In the genomic region with DNA sequence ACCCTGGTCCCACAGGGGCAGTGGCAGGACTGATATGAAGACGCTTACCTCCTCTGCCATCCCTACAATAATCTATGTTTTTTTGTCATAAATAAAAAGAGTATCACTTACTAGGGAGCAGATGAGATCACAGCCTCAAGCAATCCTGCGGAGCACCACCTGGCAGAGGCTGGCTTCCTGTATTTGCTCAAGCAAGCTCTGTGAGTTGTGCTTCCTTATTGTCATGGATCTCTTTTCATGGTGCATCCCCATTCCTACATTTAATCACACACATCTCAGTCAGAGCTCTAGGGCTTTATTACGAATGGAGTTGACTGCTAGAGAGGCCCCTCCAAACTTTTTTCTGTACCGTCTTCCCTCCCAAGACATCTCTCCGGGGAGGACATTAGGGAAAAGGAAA, we compare ENCODE assay signal across 15 cellular contexts.
DNase-seq lines count a peak whose midpoint lies in the region; ATAC-seq and TF ChIP-seq lines count a peak whose summit lies in the region.
"Had no signal": no experiment of that assay in that cellular context is flagged by ENCODE, and none has a peak within 500 bp of the region (broad histone marks: within the 10 kb centered on the region; RNA-seq: fewer than 3 reads in every experiment).

No MANE protein-coding gene starts in this region.

- no peak overlapping the region for H3K27ac Mint-ChIP-seq in stimulated activated effector memory CD8-positive, alpha-beta T cell treated with anti-CD3 and anti-CD28 coated beads, Interleukin-12 subunit alpha, Interleukin-12 subunit beta, amount 100 ng/mL, for 72 hours
- H3K27ac Mint-ChIP-seq: CD8-positive, alpha-beta T cell; mesothelial cell of epicardium had no signal

- no peaks in the 10 kb centered on the region for H3K9me3 ChIP-seq in upper lobe of right lung
- H3K9me3 ChIP-seq: A549, ovary had no signal

- DNase-seq in NCI-H510A treated with DMSO at 0.1 percent for 48 hours (lab: John Stamatoyannopoulos, UW) (peak; percentile 8), NCI-H510A (lab: John Stamatoyannopoulos, UW) (no peak), NCI-H748 treated with DMSO at 0.1 percent for 48 hours (lab: John Stamatoyannopoulos, UW) (peak; percentile 2), upper lobe of right lung (no peak)
- no peak for DNase-seq in stimulated activated effector memory CD8-positive, alpha-beta T cell treated with anti-CD3 and anti-CD28 coated beads, Interleukin-12 subunit alpha, Interleukin-12 subunit beta, amount 100 ng/mL, for 72 hours (ENCODE audit: low spot score in 2 of 2)
- DNase-seq: CD8-positive, alpha-beta T cell; NCI-H446 treated with DMSO at 0.1 percent for 48 hours; ovary; SHP77 treated with DMSO at 0.1 percent for 48 hours; T1000 had no signal

- no peak overlapping the region for H3K4me3 Mint-ChIP-seq in stimulated activated effector memory CD8-positive, alpha-beta T cell treated with anti-CD3 and anti-CD28 coated beads, Interleukin-12 subunit alpha, Interleukin-12 subunit beta, amount 100 ng/mL, for 72 hours
- H3K4me3 Mint-ChIP-seq: CD8-positive, alpha-beta T cell; mesothelial cell of epicardium had no signal

- no peaks in the 10 kb centered on the region for H3K9me3 Mint-ChIP-seq in stimulated activated effector memory CD8-positive, alpha-beta T cell treated with anti-CD3 and anti-CD28 coated beads, Interleukin-12 subunit alpha, Interleukin-12 subunit beta, amount 100 ng/mL, for 72 hours
- H3K9me3 Mint-ChIP-seq: CD8-positive, alpha-beta T cell had no signal

- peak; percentile 67 for ATAC-seq in esophagus mucosa
- peak; percentile 28 for ATAC-seq in upper lobe of right lung
- no peak for ATAC-seq in HG02763 (IDR thresholded peaks at IDR 0.05; ENCODE audit: unreplicated experiment)
- ATAC-seq in stimulated activated effector memory CD8-positive, alpha-beta T cell treated with anti-CD3 and anti-CD28 coated beads, Interleukin-12 subunit alpha, Interleukin-12 subunit beta, amount 100 ng/mL, for 72 hours = no peak
- ATAC-seq in GM18907 (IDR thresholded peaks at IDR 0.05; ENCODE audit: unreplicated experiment) = no peak
- ATAC-seq: A549; CD8-positive, alpha-beta T cell had no signal

- H3K27ac ChIP-seq in upper lobe of right lung = no peak overlapping the region
- H3K27ac ChIP-seq: A549, ovary had no signal

- no peaks in the 10 kb centered on the region for H3K36me3 ChIP-seq in upper lobe of right lung
- H3K36me3 ChIP-seq: ovary had no signal

- no peak overlapping the region for H3K4me3 ChIP-seq in upper lobe of right lung
- H3K4me3 ChIP-seq: A549, ovary had no signal

- no peaks in the 10 kb centered on the region for H3K36me3 Mint-ChIP-seq in stimulated activated effector memory CD8-positive, alpha-beta T cell treated with anti-CD3 and anti-CD28 coated beads, Interleukin-12 subunit alpha, Interleukin-12 subunit beta, amount 100 ng/mL, for 72 hours
- H3K36me3 Mint-ChIP-seq: CD8-positive, alpha-beta T cell had no signal

- peaks cover 5% of the 10 kb centered on the region for H3K4me1 ChIP-seq in upper lobe of right lung

- no peak for TF ChIP-seq CTCF in upper lobe of right lung (IDR thresholded peaks at IDR 0.05)

- no peaks in the 10 kb centered on the region for H3K4me1 Mint-ChIP-seq in stimulated activated effector memory CD8-positive, alpha-beta T cell treated with anti-CD3 and anti-CD28 coated beads, Interleukin-12 subunit alpha, Interleukin-12 subunit beta, amount 100 ng/mL, for 72 hours

- intact Hi-C loops in upper lobe of right lung (cut with DNase I) = no loop called here

- H3K27me3 ChIP-seq in upper lobe of right lung = no peaks in the 10 kb centered on the region
- H3K27me3 ChIP-seq: ovary had no signal

Comparison
In these comparisons a context has a peak if more than half of its experiments do, and no peak if none do; other contexts are left out.
1. DNase-seq: peak in NCI-H510A treated with DMSO at 0.1 percent for 48 hours (single experiment) and NCI-H748 treated with DMSO at 0.1 percent for 48 hours (single experiment); none in NCI-H510A (single experiment), upper lobe of right lung (single experiment) and stimulated activated effector memory CD8-positive, alpha-beta T cell treated with anti-CD3 and anti-CD28 coated beads, Interleukin-12 subunit alpha, Interleukin-12 subunit beta, amount 100 ng/mL, for 72 hours (0 of 2).
2. ATAC-seq: peak in esophagus mucosa (single experiment) and upper lobe of right lung (single experiment); none in HG02763 (single experiment), stimulated activated effector memory CD8-positive, alpha-beta T cell treated with anti-CD3 and anti-CD28 coated beads, Interleukin-12 subunit alpha, Interleukin-12 subunit beta, amount 100 ng/mL, for 72 hours (single experiment) and GM18907 (single experiment).